8 cellular contexts compared by ENCODE assay signal in genomic region chr4:82989567-82990429, GRCh38. TPM values are rescaled to one million over a fixed set of nuclear protein-coding genes. Genes with fewer than 3 reads are reported as not detected.
DNase-seq lines count a peak whose midpoint lies in the region; ATAC-seq and TF ChIP-seq lines count a peak whose summit lies in the region.

No MANE protein-coding gene starts in this region.

- CTCF ChIA-PET in activated naive CD4-positive, alpha-beta T cell treated with anti-CD3 and anti-CD28 coated beads for 36 hours (lab: Charles Lee), result no interaction called here

- peak overlapping the region; percentile 50 for H3K27ac Mint-ChIP-seq in activated naive CD4-positive, alpha-beta T cell treated with anti-CD3 and anti-CD28 coated beads for 36 hours
- H3K27ac Mint-ChIP-seq in activated naive CD8-positive, alpha-beta T cell treated with anti-CD3 and anti-CD28 coated beads, Interleukin-2, amount 50 U/mL, for 24 hours, result peak overlapping the region; percentile 55
- peak overlapping the region; percentile 65 for H3K27ac Mint-ChIP-seq in stimulated activated naive B cell treated with anti-CD40 and anti-IgM and Interleukin-4, amounts not matched to agents 10 μg/mL and 1 μg/mL and 100 μg/mL, for 72 hours
- no peak overlapping the region for H3K27ac Mint-ChIP-seq in glutamatergic neuron (ENCODE audit: unreplicated experiment)

- TF ChIP-seq CTCF in glutamatergic neuron (IDR thresholded peaks at IDR 0.05; ENCODE audit: partially characterized antibody, unreplicated experiment), result no peak

- intact Hi-C loops in activated naive CD4-positive, alpha-beta T cell treated with anti-CD3 and anti-CD28 coated beads for 36 hours (cut with micrococcal nuclease), result loop anchor here (5.0 kb wide), 1 partner anchor 32 kb away; no protein-coding TSS in a partner anchor

- no peaks in the 10 kb centered on the region for H3K9me3 Mint-ChIP-seq in activated naive CD4-positive, alpha-beta T cell treated with anti-CD3 and anti-CD28 coated beads for 36 hours
- no peaks in the 10 kb centered on the region for H3K9me3 Mint-ChIP-seq in activated naive CD8-positive, alpha-beta T cell treated with anti-CD3 and anti-CD28 coated beads, Interleukin-2, amount 50 U/mL, for 24 hours
- no peaks in the 10 kb centered on the region for H3K9me3 Mint-ChIP-seq in stimulated activated naive B cell treated with anti-CD40 and anti-IgM and Interleukin-4, amounts not matched to agents 10 μg/mL and 1 μg/mL and 100 μg/mL, for 72 hours
- H3K9me3 Mint-ChIP-seq in glutamatergic neuron (ENCODE audit: unreplicated experiment), result no peaks in the 10 kb centered on the region

- H3K4me1 Mint-ChIP-seq in activated naive CD4-positive, alpha-beta T cell treated with anti-CD3 and anti-CD28 coated beads for 36 hours (ENCODE audit: low read depth), result peaks cover 20% of the 10 kb centered on the region
- H3K4me1 Mint-ChIP-seq in activated naive CD8-positive, alpha-beta T cell treated with anti-CD3 and anti-CD28 coated beads, Interleukin-2, amount 50 U/mL, for 24 hours, result peaks cover 20% of the 10 kb centered on the region
- peaks cover 12 to 17% of the 10 kb centered on the region in 2 donors for H3K4me1 Mint-ChIP-seq in stimulated activated naive B cell treated with anti-CD40 and anti-IgM and Interleukin-4, amounts not matched to agents 10 μg/mL and 1 μg/mL and 100 μg/mL, for 72 hours
- no peaks in the 10 kb centered on the region for H3K4me1 Mint-ChIP-seq in glutamatergic neuron (ENCODE audit: low read depth, unreplicated experiment)

- no peak for DNase-seq in activated naive CD4-positive, alpha-beta T cell treated with anti-CD3 and anti-CD28 coated beads for 36 hours
- no peak for DNase-seq in activated naive CD4-positive, alpha-beta T cell treated with anti-CD3 and anti-CD28 coated beads, Interleukin-2, amount 50 U/mL, for 16 hours
- DNase-seq in activated naive CD8-positive, alpha-beta T cell treated with anti-CD3 and anti-CD28 coated beads, Interleukin-2, amount 50 U/mL, for 24 hours, result no peak
- DNase-seq in stimulated activated naive B cell treated with anti-CD40 and anti-IgM and Interleukin-4, amounts not matched to agents 10 μg/mL and 1 μg/mL and 100 μg/mL, for 72 hours, result no peak
- no peak for DNase-seq in glutamatergic neuron
- no peak for DNase-seq in iPS-NIHi7 (ENCODE audit: extremely low spot score)
- DNase-seq in stimulated activated CD4-positive, alpha-beta T cell treated with anti-CD3 and anti-CD28 coated beads, Interleukin-4, amount 100 ng/mL, for 24 hours, result no peak

- no peaks in the 10 kb centered on the region for H3K27me3 Mint-ChIP-seq in activated naive CD4-positive, alpha-beta T cell treated with anti-CD3 and anti-CD28 coated beads for 36 hours (ENCODE audit: low read depth)
- no peaks in the 10 kb centered on the region for H3K27me3 Mint-ChIP-seq in activated naive CD8-positive, alpha-beta T cell treated with anti-CD3 and anti-CD28 coated beads, Interleukin-2, amount 50 U/mL, for 24 hours
- no peaks in the 10 kb centered on the region for H3K27me3 Mint-ChIP-seq in stimulated activated naive B cell treated with anti-CD40 and anti-IgM and Interleukin-4, amounts not matched to agents 10 μg/mL and 1 μg/mL and 100 μg/mL, for 72 hours
- no peaks in the 10 kb centered on the region for H3K27me3 Mint-ChIP-seq in glutamatergic neuron (ENCODE audit: unreplicated experiment)

- no peak overlapping the region for H3K4me3 Mint-ChIP-seq in activated naive CD4-positive, alpha-beta T cell treated with anti-CD3 and anti-CD28 coated beads for 36 hours
- no peak overlapping the region for H3K4me3 Mint-ChIP-seq in activated naive CD8-positive, alpha-beta T cell treated with anti-CD3 and anti-CD28 coated beads, Interleukin-2, amount 50 U/mL, for 24 hours
- H3K4me3 Mint-ChIP-seq in stimulated activated naive B cell treated with anti-CD40 and anti-IgM and Interleukin-4, amounts not matched to agents 10 μg/mL and 1 μg/mL and 100 μg/mL, for 72 hours, result peak overlapping the region; percentile 23 to 69
- H3K4me3 Mint-ChIP-seq in glutamatergic neuron (ENCODE audit: unreplicated experiment), result no peak overlapping the region

- peaks cover 2% of the 10 kb centered on the region for H3K36me3 Mint-ChIP-seq in activated naive CD4-positive, alpha-beta T cell treated with anti-CD3 and anti-CD28 coated beads for 36 hours (ENCODE audit: low read depth)
- H3K36me3 Mint-ChIP-seq in activated naive CD8-positive, alpha-beta T cell treated with anti-CD3 and anti-CD28 coated beads, Interleukin-2, amount 50 U/mL, for 24 hours (ENCODE audit: low read depth), result peaks cover 10% of the 10 kb centered on the region
- H3K36me3 Mint-ChIP-seq in stimulated activated naive B cell treated with anti-CD40 and anti-IgM and Interleukin-4, amounts not matched to agents 10 μg/mL and 1 μg/mL and 100 μg/mL, for 72 hours, result peaks cover 2 to 7% of the 10 kb centered on the region in 2 donors
- H3K36me3 Mint-ChIP-seq in glutamatergic neuron (ENCODE audit: unreplicated experiment), result no peaks in the 10 kb centered on the region

- ATAC-seq in HG03097 (IDR thresholded peaks at IDR 0.05; ENCODE audit: low FRiP score, unreplicated experiment), result peak; percentile 86
- peak; percentile 73 for ATAC-seq in activated naive CD8-positive, alpha-beta T cell treated with anti-CD3 and anti-CD28 coated beads, Interleukin-2, amount 50 U/mL, for 24 hours
- ATAC-seq in stimulated activated naive B cell treated with anti-CD40 and anti-IgM and Interleukin-4, amounts not matched to agents 10 μg/mL and 1 μg/mL and 100 μg/mL, for 72 hours (replicated peaks), result peak; percentile 63 to 72

RNA-seq across cellular contexts. Expression of gene LIN54, which starts 20.8 kb away (rescaled TPM):
- total RNA-seq in activated naive CD4-positive, alpha-beta T cell treated with anti-CD3 and anti-CD28 coated beads for 36 hours, result 10 to 100 TPM; 17.0 to 17.1 TPM
- total RNA-seq in glutamatergic neuron (ENCODE audit: unreplicated experiment), result 10.9 TPM

RNA-seq across cellular contexts. Expression of gene COPS4, which starts 45.2 kb away (rescaled TPM):
- total RNA-seq in activated naive CD4-positive, alpha-beta T cell treated with anti-CD3 and anti-CD28 coated beads for 36 hours, result 10 to 100 TPM; 37.1 to 38.6 TPM
- total RNA-seq in glutamatergic neuron (ENCODE audit: unreplicated experiment), result 35.2 TPM

Comparison
In these comparisons a context has a peak if more than half of its experiments do, and no peak if none do; other contexts are left out.
1. H3K4me3 Mint-ChIP-seq: peak in stimulated activated naive B cell treated with anti-CD40 and anti-IgM and Interleukin-4, amounts not matched to agents 10 μg/mL and 1 μg/mL and 100 μg/mL, for 72 hours (2 of 2); none in activated naive CD4-positive, alpha-beta T cell treated with anti-CD3 and anti-CD28 coated beads for 36 hours (single experiment), activated naive CD8-positive, alpha-beta T cell treated with anti-CD3 and anti-CD28 coated beads, Interleukin-2, amount 50 U/mL, for 24 hours (single experiment) and glutamatergic neuron (single experiment).
2. Peak in every context shown above with its lines, with median percentiles within 50 percentile points of each other: ATAC-seq.